ENCODE assay signal across 8 cellular contexts in genomic region chr14:71166434-71166833, GRCh38.
DNase-seq lines count a peak whose midpoint lies in the region; ATAC-seq and TF ChIP-seq lines count a peak whose summit lies in the region.

No MANE protein-coding gene starts in this region.

- BruUV-seq in A673 (replicated peaks; lab: Mats Ljungman, UMichigan): no TSS peak
- BruUV-seq in PC-3 (replicated peaks; lab: Mats Ljungman, UMichigan): no TSS peak

- H3F3A ChIP-seq in PC-3 (ENCODE audit: low read length, unreplicated experiment): no peaks in the 10 kb centered on the region

- H4K20me1 ChIP-seq in PC-3 (ENCODE audit: low read length): no peaks in the 10 kb centered on the region

- POLR2A ChIA-PET in A673 (lab: Charles Lee; ENCODE audit: low non-redundant PET): no interaction called here
- POLR2A ChIA-PET in PC-3 (lab: Charles Lee; ENCODE audit: unreplicated experiment): interaction anchor here (0.7 kb wide), 1 partner anchor 48 kb away, joined by 8 read pairs; no protein-coding TSS in a partner anchor

- H3K4me1 ChIP-seq in A673 (ENCODE audit: insufficient read depth, low read length, poor library complexity, severe bottlenecking): peaks cover 26% of the 10 kb centered on the region
- no peaks in the 10 kb centered on the region for H3K4me1 ChIP-seq in PC-3 (ENCODE audit: insufficient read depth, low read length)

- CTCF ChIA-PET in A673 (lab: Charles Lee): interaction anchor here (0.6 to 1.8 kb wide), 7 partner anchors 28 to 689 kb away, joined by 3 to 7 read pairs (median 5); no protein-coding TSS in a partner anchor
- CTCF ChIA-PET in PC-3 (lab: Charles Lee): interaction anchor here (0.5 to 1.1 kb wide), 7 partner anchors 18 to 783 kb away, joined by 3 to 10 read pairs (median 4); no protein-coding TSS in a partner anchor

- H3K27me3 ChIP-seq in A673 (replicated peaks; ENCODE audit: insufficient read depth, low read depth, low read length, poor library complexity): no peaks in the 10 kb centered on the region
- no peaks in the 10 kb centered on the region for H3K27me3 ChIP-seq in PC-3 (ENCODE audit: low read length)

- no peak overlapping the region for H3K9ac ChIP-seq in PC-3 (ENCODE audit: low read length)

- H3K9me2 ChIP-seq in PC-3 (replicated peaks; ENCODE audit: low read length): no peaks in the 10 kb centered on the region

- H3K4me2 ChIP-seq in PC-3 (ENCODE audit: low read length): no peak overlapping the region

- H3K4me3 ChIP-seq in A673 (ENCODE audit: low read depth, low read length, poor library complexity, severe bottlenecking) (no peak overlapping the region), PC-3 (ENCODE audit: low read length) (no peak overlapping the region)

- peak; percentile 68 for ATAC-seq in PC-3
- ATAC-seq in HG02623 (IDR thresholded peaks at IDR 0.05; ENCODE audit: unreplicated experiment): no peak

- H3K9me3 ChIP-seq in A673 (ENCODE audit: low read depth, low read length, poor library complexity, severe bottlenecking): no peaks in the 10 kb centered on the region
- H3K9me3 ChIP-seq in PC-3 (ENCODE audit: low read length): no peaks in the 10 kb centered on the region

- intact Hi-C loops in A673 (cut with micrococcal nuclease; ENCODE audit: unreplicated experiment) (loop anchor here (1.0 kb wide), 1 partner anchor 587 kb away; no protein-coding TSS in a partner anchor), PC-3 (cut with micrococcal nuclease) (loop anchor here (1.0 kb wide), 1 partner anchor 155 kb away; no protein-coding TSS in a partner anchor)

- TF ChIP-seq CTCF in A673 (conservative IDR thresholded peaks at IDR 0.05; ENCODE audit: low read depth, low read length) (peak; percentile 88), GM12873 (IDR thresholded peaks at IDR 0.05; ENCODE audit: insufficient read depth, low read depth, low read length, missing control alignments) (peak; percentile 62), PC-3 (conservative IDR thresholded peaks at IDR 0.05; ENCODE audit: low read depth, low read length) (peak; percentile 80)

- H3K27ac ChIP-seq in A673 (ENCODE audit: low read depth, low read length, poor library complexity, severe bottlenecking) (no peak overlapping the region), PC-3 (ENCODE audit: low read length) (no peak overlapping the region)

- DNase-seq in A673 (ENCODE audit: low spot score) (peak; percentile 83), PC-3 (peak; percentile 79), fibroblast of peridontal ligament (ENCODE audit: extremely low read depth) (peak; percentile 84), renal cortical epithelial cell (ENCODE audit: low read depth) (peak; percentile 85), inferior parietal cortex (ENCODE audit: extremely low spot score) (no peak)
- no peak for DNase-seq in activated CD8-positive, alpha-beta memory T cell treated with anti-CD3 and anti-CD28 coated beads for 24 hours

- no peak overlapping the region for H2AFZ ChIP-seq in PC-3 (ENCODE audit: low read length)

- H3K36me3 ChIP-seq in A673 (ENCODE audit: insufficient read depth, low read length, poor library complexity, severe bottlenecking): no peaks in the 10 kb centered on the region
- H3K36me3 ChIP-seq in PC-3 (ENCODE audit: low read depth, low read length): no peaks in the 10 kb centered on the region

- no peaks in the 10 kb centered on the region for H3K79me2 ChIP-seq in PC-3 (ENCODE audit: low read length)

Comparison
In these comparisons a context has a peak if more than half of its experiments do, and no peak if none do; other contexts are left out.
1. DNase-seq: peak in A673 (single experiment), PC-3 (single experiment), fibroblast of peridontal ligament (single experiment) and renal cortical epithelial cell (single experiment); none in inferior parietal cortex (single experiment) and activated CD8-positive, alpha-beta memory T cell treated with anti-CD3 and anti-CD28 coated beads for 24 hours (single experiment).
2. Peak in every context shown above with its lines, with median percentiles within 50 percentile points of each other: CTCF ChIP-seq.